1 cellular context compared by ENCODE assay signal in genomic region chr1:56156937-56157336, GRCh38.
TF ChIP-seq lines count a peak whose summit lies in the region.

No MANE protein-coding gene starts in this region.

TF ChIP-seq in H1, 55 proteins besides CTCF, POLR2A, EP300 and RAD21 (continued from another document):
- TF ChIP-seq KDM1A (IDR thresholded peaks at IDR 0.05; ENCODE audit: borderline replicate concordance, low read length) (no peak), JUN (IDR thresholded peaks at IDR 0.05; ENCODE audit: low read depth, low read length) (no peak), TAF1 (IDR thresholded peaks at IDR 0.05; ENCODE audit: low read depth, low read length) (no peak), KDM5A (IDR thresholded peaks at IDR 0.05; ENCODE audit: low read length) (no peak), YY1 (IDR thresholded peaks at IDR 0.05; ENCODE audit: low read depth, low read length) (no peak), NANOG (IDR thresholded peaks at IDR 0.05; ENCODE audit: insufficient read depth, low read depth, low read length, poor library complexity, severe bottlenecking) (no peak), JUND (IDR thresholded peaks at IDR 0.05; ENCODE audit: low read length) (no peak), GABPA (IDR thresholded peaks at IDR 0.05; ENCODE audit: borderline replicate concordance, insufficient read depth, low read length) (no peak)
